ENCODE assay signal across 9 cellular contexts in genomic region chr10:71999360-72000072, GRCh38. TPM values are rescaled to one million over a fixed set of nuclear protein-coding genes. Genes with fewer than 3 reads are reported as not detected.
DNase-seq lines count a peak whose midpoint lies in the region; ATAC-seq and TF ChIP-seq lines count a peak whose summit lies in the region.
"Had no signal": no experiment of that assay in that cellular context is flagged by ENCODE, and none has a peak within 500 bp of the region (broad histone marks: within the 10 kb centered on the region; RNA-seq: fewer than 3 reads in every experiment).

No MANE protein-coding gene starts in this region.

- no peaks in the 10 kb centered on the region for H3K9me3 Mint-ChIP-seq in GM23338
- H3K9me3 Mint-ChIP-seq in stimulated activated effector memory CD8-positive, alpha-beta T cell treated with anti-CD3 and anti-CD28 coated beads, Interleukin-12 subunit alpha, Interleukin-12 subunit beta, amount 100 ng/mL, for 72 hours = no peaks in the 10 kb centered on the region
- H3K9me3 Mint-ChIP-seq: T-cell had no signal

- H3K4me1 ChIP-seq in GM23338 (ENCODE audit: insufficient read depth) = 0 out of 2 replicates have a peak, but pooled peaks cover 3% of the 10 kb centered on the region
- H3K4me1 ChIP-seq in mammary epithelial cell (ENCODE audit: insufficient read depth, low read length) = peaks cover 45% of the 10 kb centered on the region

- peak overlapping the region; percentile 54 for H3K9ac ChIP-seq in mammary epithelial cell (ENCODE audit: insufficient read depth, low read length)

- H3K9me3 ChIP-seq in mammary epithelial cell (replicated peaks; ENCODE audit: insufficient read depth, low read length) = no peaks in the 10 kb centered on the region

- no peaks in the 10 kb centered on the region for H3K9me2 ChIP-seq in GM23338 (ENCODE audit: insufficient read depth)

- H3K27me3 ChIP-seq in GM23338 (ENCODE audit: insufficient read depth) (no peaks in the 10 kb centered on the region), mammary epithelial cell (ENCODE audit: insufficient read depth, low read length) (no peaks in the 10 kb centered on the region), layer of hippocampus (ENCODE audit: control insufficient read depth, insufficient read depth, low read length) (no peaks in the 10 kb centered on the region)

- CTCF ChIA-PET in mammary epithelial cell (lab: Charles Lee; ENCODE audit: low non-redundant PET) = no interaction called here
- CTCF ChIA-PET in GM10248 (lab: Yijun Ruan, JAX) = interaction anchor here (1.3 kb wide), 1 partner anchor 49 kb away, joined by 4 read pairs; no protein-coding TSS in a partner anchor

- H3K36me3 ChIP-seq in GM23338 (ENCODE audit: insufficient read depth) (no peaks in the 10 kb centered on the region), mammary epithelial cell (ENCODE audit: insufficient read depth, low read length) (peaks cover 5% of the 10 kb centered on the region)

- no peaks in the 10 kb centered on the region for H3F3A ChIP-seq in GM23338 (replicated peaks; ENCODE audit: low read depth)

- dilution Hi-C loops in mammary epithelial cell (cut with HindIII; ENCODE audit: low sequenced_read_pairs) = no loop called here

- H3K27ac ChIP-seq in GM23338 (ENCODE audit: low read depth) (no peak overlapping the region), mammary epithelial cell (ENCODE audit: insufficient read depth, low read depth, low read length) (peak overlapping the region; percentile 82), layer of hippocampus (ENCODE audit: low read depth, low read length) (peak overlapping the region; percentile 92)

- in situ Hi-C loops in mammary epithelial cell (cut with MboI; ENCODE audit: low sequenced_read_pairs in 2 of 2) = no loop called here

- POLR2A ChIA-PET in GM10248 (lab: Yijun Ruan, JAX) = no interaction called here

- no TSS peak for BruUV-seq in mammary epithelial cell (replicated peaks; lab: Mats Ljungman, UMichigan)

- H3K36me3 Mint-ChIP-seq in GM23338 (ENCODE audit: low read depth) = no peaks in the 10 kb centered on the region
- no peaks in the 10 kb centered on the region for H3K36me3 Mint-ChIP-seq in stimulated activated effector memory CD8-positive, alpha-beta T cell treated with anti-CD3 and anti-CD28 coated beads, Interleukin-12 subunit alpha, Interleukin-12 subunit beta, amount 100 ng/mL, for 72 hours
- H3K36me3 Mint-ChIP-seq: T-cell had no signal

- intact Hi-C loops in mammary epithelial cell (cut with micrococcal nuclease) = loop anchor here (1.0 to 2.0 kb wide), 2 partner anchors 10 to 29 kb away; no protein-coding TSS in a partner anchor

- ATAC-seq in GM23338 (peak; percentile 72), HG03025 (IDR thresholded peaks at IDR 0.05; ENCODE audit: low FRiP score, unreplicated experiment) (no peak)
- ATAC-seq in stimulated activated effector memory CD8-positive, alpha-beta T cell treated with anti-CD3 and anti-CD28 coated beads, Interleukin-12 subunit alpha, Interleukin-12 subunit beta, amount 100 ng/mL, for 72 hours = peak; percentile 38
- ATAC-seq in stimulated activated naive CD8-positive, alpha-beta T cell treated with anti-CD3 and anti-CD28 coated beads, Interleukin-15, Interleukin-2, amounts not matched to agents 100 U/mL and 50 U/mL, for 24 hours = no peak
- ATAC-seq: T-cell had no signal

- H3K4me1 Mint-ChIP-seq in GM23338 = peaks cover 17% of the 10 kb centered on the region
- peaks cover 7% of the 10 kb centered on the region for H3K4me1 Mint-ChIP-seq in stimulated activated effector memory CD8-positive, alpha-beta T cell treated with anti-CD3 and anti-CD28 coated beads, Interleukin-12 subunit alpha, Interleukin-12 subunit beta, amount 100 ng/mL, for 72 hours

- no peak overlapping the region for H3K4me3 Mint-ChIP-seq in GM23338
- H3K4me3 Mint-ChIP-seq in stimulated activated effector memory CD8-positive, alpha-beta T cell treated with anti-CD3 and anti-CD28 coated beads, Interleukin-12 subunit alpha, Interleukin-12 subunit beta, amount 100 ng/mL, for 72 hours = no peak overlapping the region
- H3K4me3 Mint-ChIP-seq: T-cell had no signal

- H2AFZ ChIP-seq in GM23338 (no peak overlapping the region), mammary epithelial cell (ENCODE audit: low read depth, low read length) (no peak overlapping the region)

- DNase-seq in GM23338 (ENCODE audit: low spot score) = peak; percentile 22
- no peak for DNase-seq in mammary epithelial cell
- DNase-seq in stimulated activated effector memory CD8-positive, alpha-beta T cell treated with anti-CD3 and anti-CD28 coated beads, Interleukin-12 subunit alpha, Interleukin-12 subunit beta, amount 100 ng/mL, for 72 hours (ENCODE audit: low spot score in 2 of 2) = no peak
- DNase-seq in NCI-H2196 treated with DMSO at 0.1 percent for 48 hours (lab: John Stamatoyannopoulos, UW; ENCODE audit: unreplicated experiment) = no peak
- DNase-seq in GM10248 (ENCODE audit: extremely low spot score) = no peak
- DNase-seq in stimulated activated naive CD8-positive, alpha-beta T cell treated with anti-CD3 and anti-CD28 coated beads, Interleukin-15, Interleukin-2, amounts not matched to agents 100 U/mL and 50 U/mL, for 24 hours = no peak
- DNase-seq: T-cell had no signal

- no peak for TF ChIP-seq CTCF in GM23338 (conservative IDR thresholded peaks at IDR 0.05; ENCODE audit: low read depth in 2 of 2)
- no peak for TF ChIP-seq CTCF in mammary epithelial cell (conservative IDR thresholded peaks at IDR 0.05 in 1 of 2, IDR thresholded peaks at IDR 0.05 in 1 of 2; ENCODE audit: extremely low read depth in 1 of 2, insufficient read depth in 1 of 2, low read depth in 1 of 2, low read length in 2 of 2)
- TF ChIP-seq CTCF in GM10248 (IDR thresholded peaks at IDR 0.05; ENCODE audit: control extremely low read depth, extremely low read depth, low read depth, missing control alignments) = no peak

- H3K27ac Mint-ChIP-seq in GM23338 = peak overlapping the region; percentile 44; the same call in 1 of the 2 replicates
- no peak overlapping the region for H3K27ac Mint-ChIP-seq in stimulated activated effector memory CD8-positive, alpha-beta T cell treated with anti-CD3 and anti-CD28 coated beads, Interleukin-12 subunit alpha, Interleukin-12 subunit beta, amount 100 ng/mL, for 72 hours
- H3K27ac Mint-ChIP-seq: T-cell had no signal

- peaks cover 8% of the 10 kb centered on the region for H3K27me3 Mint-ChIP-seq in GM23338 (ENCODE audit: insufficient read depth, low read depth, poor library complexity)

- H4K20me1 ChIP-seq in GM23338 (replicated peaks; ENCODE audit: insufficient read depth) (no peaks in the 10 kb centered on the region), mammary epithelial cell (ENCODE audit: insufficient read depth, low read length) (no peaks in the 10 kb centered on the region)

- H3K4me2 ChIP-seq in GM23338 (no peak overlapping the region), mammary epithelial cell (ENCODE audit: insufficient read depth, low read depth, low read length) (peak overlapping the region; percentile 66)

- H3K4me3 ChIP-seq in GM23338 = no peak overlapping the region
- H3K4me3 ChIP-seq in mammary epithelial cell (replicated peaks in 1 of 3; ENCODE audit: insufficient read depth in 1 of 3, low read depth in 2 of 3, low read length in 3 of 3) = no peak overlapping the region

- 26% methylated on average over 16 of the region's 21 CpGs for WGBS in mammary epithelial cell (ENCODE audit: low coverage, missing lambda C conversion rate)

- H3K79me2 ChIP-seq in GM23338 (replicated peaks; ENCODE audit: insufficient read depth) (no peaks in the 10 kb centered on the region), mammary epithelial cell (ENCODE audit: insufficient read depth, low read length) (peaks cover 88% of the 10 kb centered on the region)

TF ChIP-seq in GM23338, 12 proteins besides CTCF, POLR2A, EP300 and RAD21 (continues in another document):
- TF ChIP-seq ZNF114 (CRISPR knock-in tag; IDR thresholded peaks at IDR 0.05) (no peak), STAT1 (IDR thresholded peaks at IDR 0.05; ENCODE audit: unreplicated experiment) (no peak)

RNA-seq across cellular contexts. Expression of gene CHST3, which starts 35.3 kb away (rescaled TPM):
- total RNA-seq in GM23338 (2014; rRNA removed; shearing (Covaris generic)) = 6.8 and 8.3 TPM in 2 replicates
- polyA plus RNA-seq in GM23338 (2016; fragmentation: Nextera tagmentation; extraction: Ambion mirVana) (0.94 and 1.1 TPM in 2 replicates), mammary epithelial cell (18.1 TPM)
- 10 to 100 TPM; 32.4 to 85.0 TPM for total RNA-seq in mammary epithelial cell
- polyA minus RNA-seq in mammary epithelial cell = 35.7 TPM

Comparison
In these comparisons a context has a peak if more than half of its experiments do, and no peak if none do; other contexts are left out.
1. ATAC-seq: peak in GM23338 (single experiment) and stimulated activated effector memory CD8-positive, alpha-beta T cell treated with anti-CD3 and anti-CD28 coated beads, Interleukin-12 subunit alpha, Interleukin-12 subunit beta, amount 100 ng/mL, for 72 hours (single experiment); none in HG03025 (single experiment) and stimulated activated naive CD8-positive, alpha-beta T cell treated with anti-CD3 and anti-CD28 coated beads, Interleukin-15, Interleukin-2, amounts not matched to agents 100 U/mL and 50 U/mL, for 24 hours (single experiment).